In the genomic region with DNA sequence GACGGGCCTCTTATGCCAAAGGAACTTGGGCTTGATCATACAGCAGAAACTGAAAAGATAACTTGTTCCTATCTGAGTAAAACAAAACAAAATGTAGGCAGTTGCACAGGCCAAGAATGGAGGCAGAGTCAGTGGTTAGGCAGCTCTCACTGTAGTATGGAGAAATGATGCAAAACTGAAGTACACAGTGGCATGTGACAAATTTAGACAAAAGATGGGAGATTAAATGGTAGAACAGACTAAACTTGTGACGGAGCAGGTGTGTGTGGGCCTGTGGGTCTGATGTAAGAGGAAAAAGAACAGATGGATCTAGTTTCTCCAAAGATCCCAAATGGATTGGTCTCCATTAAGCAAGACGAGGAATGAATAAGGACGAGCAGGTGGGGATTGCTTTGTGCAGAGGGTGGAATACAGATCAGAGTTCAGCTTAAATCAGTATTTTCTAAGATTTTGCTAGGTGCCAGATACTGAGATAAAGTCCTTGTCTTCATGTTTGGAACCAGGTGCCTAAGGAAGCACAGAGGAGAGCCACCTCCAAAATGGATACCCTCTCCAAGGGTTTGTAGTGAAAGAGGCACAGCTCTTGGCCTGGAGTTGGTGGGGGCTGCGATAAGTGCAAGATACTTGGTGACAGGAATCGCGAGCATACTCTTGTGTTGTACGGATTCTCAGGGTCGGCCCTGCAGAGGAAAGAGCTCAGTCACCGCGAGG, we compare ENCODE assay signal across 8 cellular contexts. TPM values are rescaled to one million over a fixed set of nuclear protein-coding genes. Genes with fewer than 3 reads are reported as not detected.
DNase-seq lines count a peak whose midpoint lies in the region; ATAC-seq and TF ChIP-seq lines count a peak whose summit lies in the region.

No MANE protein-coding gene starts in this region.

- WGBS in liver: 33% methylated on average over 11 of the region's 11 CpGs
- WGBS in tibial nerve, 2 donors: 29 to 36% methylated on average over 10 to 11 of the region's 11 CpGs

- H3K27me3 ChIP-seq in right atrium auricular region (no peaks in the 10 kb centered on the region), liver (ENCODE audit: control insufficient read depth in 4 of 4, insufficient read depth in 4 of 4, low read length in 3 of 4) (no peaks in the 10 kb centered on the region), tibial nerve (no peaks in the 10 kb centered on the region)

- peak overlapping the region; percentile 91 to 93 for H3K27ac ChIP-seq in right atrium auricular region
- peak overlapping the region; percentile 63 to 83 for H3K27ac ChIP-seq in liver (ENCODE audit: low read depth in 1 of 2, low read length in 2 of 2)
- H3K27ac ChIP-seq in tibial nerve: peak overlapping the region; percentile 68 to 93 (median 88)

- H3K9me3 ChIP-seq in right atrium auricular region (no peaks in the 10 kb centered on the region), liver (ENCODE audit: control insufficient read depth in 4 of 4, low read length in 3 of 4) (no peaks in the 10 kb centered on the region), tibial nerve (no peaks in the 10 kb centered on the region)

- TF ChIP-seq EP300 in tibial nerve (IDR thresholded peaks at IDR 0.05): no peak

- H3K4me1 ChIP-seq in right atrium auricular region (peaks cover 0 to 31% of the 10 kb centered on the region in 2 donors), liver (ENCODE audit: control insufficient read depth in 4 of 4, insufficient read depth in 4 of 4, low read length in 3 of 4) (peaks cover 0 to 21% (median 3%) of the 10 kb centered on the region in 4 donors), tibial nerve (peaks cover 0 to 38% (median 10%) of the 10 kb centered on the region in 4 donors)

- no peaks in the 10 kb centered on the region for H3K9me3 Mint-ChIP-seq in activated naive CD8-positive, alpha-beta T cell treated with anti-CD3 and anti-CD28 coated beads for 36 hours

- intact Hi-C loops in cardiac septum (cut with DNase I): no loop called here

- H3K4me3 ChIP-seq in right atrium auricular region (peak overlapping the region; percentile 89 to 93), liver (ENCODE audit: low read depth in 1 of 3, low read length in 3 of 3) (peak overlapping the region; percentile 91 to 98 (median 92)), tibial nerve (peak overlapping the region; percentile 82 to 99 (median 90))

- peak; percentile 16 for ATAC-seq in HG03280 (IDR thresholded peaks at IDR 0.05; ENCODE audit: unreplicated experiment)

- H3K4me1 Mint-ChIP-seq in activated naive CD8-positive, alpha-beta T cell treated with anti-CD3 and anti-CD28 coated beads for 36 hours: peaks cover 29% of the 10 kb centered on the region

- H3K4me3 Mint-ChIP-seq in activated naive CD8-positive, alpha-beta T cell treated with anti-CD3 and anti-CD28 coated beads for 36 hours: peak overlapping the region; percentile 98

- H3K36me3 ChIP-seq in right atrium auricular region: no peaks in the 10 kb centered on the region
- no peaks in the 10 kb centered on the region for H3K36me3 ChIP-seq in liver (ENCODE audit: control insufficient read depth in 4 of 4, insufficient read depth in 3 of 4, low read depth in 1 of 4, low read length in 3 of 4)
- no peaks in the 10 kb centered on the region for H3K36me3 ChIP-seq in tibial nerve

- TF ChIP-seq CTCF in right atrium auricular region (IDR thresholded peaks at IDR 0.05) (no peak), liver (IDR thresholded peaks at IDR 0.05; ENCODE audit: low read depth, low read length, missing input control) (no peak), tibial nerve (IDR thresholded peaks at IDR 0.05) (no peak)

- no peak for DNase-seq in right atrium auricular region (ENCODE audit: low spot score)
- no peak for DNase-seq in cardiac septum (ENCODE audit: low spot score)
- DNase-seq in activated naive CD8-positive, alpha-beta T cell treated with anti-CD3 and anti-CD28 coated beads for 36 hours: no peak
- DNase-seq in tibial nerve (ENCODE audit: low spot score in 2 of 2): no peak
- DNase-seq in RKO (ENCODE audit: low spot score): no peak
- DNase-seq in NAMALWA (ENCODE audit: low spot score): no peak

- no peaks in the 10 kb centered on the region for H3K27me3 Mint-ChIP-seq in activated naive CD8-positive, alpha-beta T cell treated with anti-CD3 and anti-CD28 coated beads for 36 hours

- peak overlapping the region; percentile 94 for H3K27ac Mint-ChIP-seq in activated naive CD8-positive, alpha-beta T cell treated with anti-CD3 and anti-CD28 coated beads for 36 hours

- H3K36me3 Mint-ChIP-seq in activated naive CD8-positive, alpha-beta T cell treated with anti-CD3 and anti-CD28 coated beads for 36 hours: peaks cover 13% of the 10 kb centered on the region

- no peak for TF ChIP-seq POLR2A in tibial nerve (IDR thresholded peaks at IDR 0.05)

- H3K9ac ChIP-seq in liver (ENCODE audit: low read depth in 1 of 2, low read length in 2 of 2): peak overlapping the region; percentile 41 to 67

- TF ChIP-seq RAD21 in liver (IDR thresholded peaks at IDR 0.05): no peak

TF ChIP-seq in liver, 16 proteins besides CTCF, POLR2A, EP300 and RAD21:
- no peak for TF ChIP-seq YY1 (IDR thresholded peaks at IDR 0.05)
- TF ChIP-seq FOXA1 (IDR thresholded peaks at IDR 0.05): no peak
- no peak for TF ChIP-seq FOXA2 (IDR thresholded peaks at IDR 0.05)
- TF ChIP-seq TAF1 (conservative IDR thresholded peaks at IDR 0.05): no peak
- TF ChIP-seq, protein P1, sequence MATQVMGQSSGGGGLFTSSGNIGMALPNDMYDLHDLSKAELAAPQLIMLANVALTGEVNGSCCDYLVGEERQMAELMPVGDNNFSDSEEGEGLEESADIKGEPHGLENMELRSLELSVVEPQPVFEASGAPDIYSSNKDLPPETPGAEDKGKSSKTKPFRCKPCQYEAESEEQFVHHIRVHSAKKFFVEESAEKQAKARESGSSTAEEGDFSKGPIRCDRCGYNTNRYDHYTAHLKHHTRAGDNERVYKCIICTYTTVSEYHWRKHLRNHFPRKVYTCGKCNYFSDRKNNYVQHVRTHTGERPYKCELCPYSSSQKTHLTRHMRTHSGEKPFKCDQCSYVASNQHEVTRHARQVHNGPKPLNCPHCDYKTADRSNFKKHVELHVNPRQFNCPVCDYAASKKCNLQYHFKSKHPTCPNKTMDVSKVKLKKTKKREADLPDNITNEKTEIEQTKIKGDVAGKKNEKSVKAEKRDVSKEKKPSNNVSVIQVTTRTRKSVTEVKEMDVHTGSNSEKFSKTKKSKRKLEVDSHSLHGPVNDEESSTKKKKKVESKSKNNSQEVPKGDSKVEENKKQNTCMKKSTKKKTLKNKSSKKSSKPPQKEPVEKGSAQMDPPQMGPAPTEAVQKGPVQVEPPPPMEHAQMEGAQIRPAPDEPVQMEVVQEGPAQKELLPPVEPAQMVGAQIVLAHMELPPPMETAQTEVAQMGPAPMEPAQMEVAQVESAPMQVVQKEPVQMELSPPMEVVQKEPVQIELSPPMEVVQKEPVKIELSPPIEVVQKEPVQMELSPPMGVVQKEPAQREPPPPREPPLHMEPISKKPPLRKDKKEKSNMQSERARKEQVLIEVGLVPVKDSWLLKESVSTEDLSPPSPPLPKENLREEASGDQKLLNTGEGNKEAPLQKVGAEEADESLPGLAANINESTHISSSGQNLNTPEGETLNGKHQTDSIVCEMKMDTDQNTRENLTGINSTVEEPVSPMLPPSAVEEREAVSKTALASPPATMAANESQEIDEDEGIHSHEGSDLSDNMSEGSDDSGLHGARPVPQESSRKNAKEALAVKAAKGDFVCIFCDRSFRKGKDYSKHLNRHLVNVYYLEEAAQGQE (IDR thresholded peaks at IDR 0.05): no peak
- TF ChIP-seq SP1 (IDR thresholded peaks at IDR 0.05): no peak
- TF ChIP-seq JUND (IDR thresholded peaks at IDR 0.05): no peak
- no peak for TF ChIP-seq GABPA (IDR thresholded peaks at IDR 0.05 in 1 of 2, conservative IDR thresholded peaks at IDR 0.05 in 1 of 2)
- no peak for TF ChIP-seq HNF4G (IDR thresholded peaks at IDR 0.05)
- TF ChIP-seq, protein P2, sequence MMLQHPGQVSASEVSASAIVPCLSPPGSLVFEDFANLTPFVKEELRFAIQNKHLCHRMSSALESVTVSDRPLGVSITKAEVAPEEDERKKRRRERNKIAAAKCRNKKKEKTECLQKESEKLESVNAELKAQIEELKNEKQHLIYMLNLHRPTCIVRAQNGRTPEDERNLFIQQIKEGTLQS (IDR thresholded peaks at IDR 0.05): no peak
- TF ChIP-seq NR2F2 (IDR thresholded peaks at IDR 0.05): no peak
- TF ChIP-seq HNF4A (conservative IDR thresholded peaks at IDR 0.05): no peak

RNA-seq across cellular contexts. Expression of a gene that starts 0.7 kb away (rescaled TPM):
- total RNA-seq in right atrium auricular region: 10 to 100 TPM; 10.8 to 12.8 TPM
- 21.8 TPM for total RNA-seq in cardiac septum
- total RNA-seq in activated naive CD8-positive, alpha-beta T cell treated with anti-CD3 and anti-CD28 coated beads for 36 hours: 10 to 100 TPM; 78.0 to 78.7 TPM
- 10 to 100 TPM; 18.4 to 44.2 TPM for total RNA-seq in liver
- 1 to 10 TPM; 2.9 to 6.4 TPM for polyA plus RNA-seq in liver
- total RNA-seq in tibial nerve: 10 to 100 TPM; 26.7 to 35.3 (median 29.8) TPM

RNA-seq across cellular contexts. Expression of a gene that starts 53.8 kb away (rescaled TPM):
- 100 to 1,000 TPM in 1 of 2 donors, 10 to 100 TPM in 1; 77.7 to 140 TPM for total RNA-seq in right atrium auricular region
- total RNA-seq in cardiac septum: 119 TPM
- total RNA-seq in activated naive CD8-positive, alpha-beta T cell treated with anti-CD3 and anti-CD28 coated beads for 36 hours: 10 to 100 TPM; 40.0 to 45.3 TPM
- total RNA-seq in liver: 10 to 100 TPM; 41.5 to 42.4 TPM
- polyA plus RNA-seq in liver: 100 to 1,000 TPM in 1 of 2 donors, 10 to 100 TPM in 1; 45.7 to 182 TPM
- 100 to 1,000 TPM in 1 of 4 donors, 10 to 100 TPM in 3; 81.9 to 101 (median 94.6) TPM for total RNA-seq in tibial nerve
